31 cellular contexts compared by ENCODE assay signal in the genomic region with DNA sequence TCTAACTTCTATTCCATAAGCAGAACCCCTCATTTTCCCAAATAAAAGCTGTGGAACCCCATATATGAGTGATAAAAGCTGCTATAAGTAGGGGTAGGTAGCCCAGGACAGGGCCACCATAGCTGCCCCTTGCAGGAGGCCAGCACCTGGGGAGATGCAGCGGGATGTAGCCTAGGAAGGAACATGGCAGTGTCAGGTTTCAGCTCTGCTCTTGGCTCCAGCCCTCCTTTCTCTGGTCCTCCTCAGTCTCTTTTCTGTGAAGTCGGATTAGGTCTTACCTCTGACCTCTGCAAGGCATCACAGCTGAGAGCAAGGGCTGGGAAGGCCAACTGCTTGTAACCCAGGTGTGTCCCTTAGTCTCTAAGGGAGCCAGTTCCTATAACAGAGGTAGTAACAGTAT.
"Had no signal": no experiment of that assay in that cellular context is flagged by ENCODE, and none has a peak within 500 bp of the region (broad histone marks: within the 10 kb centered on the region; RNA-seq: fewer than 3 reads in every experiment).

No MANE protein-coding gene starts in this region.

- FAIRE-seq: frontal cortex, kidney, pancreas had no signal

- H3K9me3 ChIP-seq: ascending aorta, colonic mucosa, lower lobe of right lung, pancreas, psoas muscle, right atrium auricular region had no signal

- H3K4me3 ChIP-seq: ascending aorta, cardiac muscle cell, colonic mucosa, lower lobe of right lung, pancreas, psoas muscle, right atrium auricular region, tibial nerve had no signal

- DNase-seq: activated CD4-positive, alpha-beta memory T cell treated with anti-CD3 and anti-CD28 coated beads for 36 hours; activated CD4-positive, alpha-beta T cell treated with anti-CD3 and anti-CD28 coated beads, Interleukin-2, amount 10 ng/mL, durations not matched to agents 24 days and 14 days; activated CD4-positive, CD25-positive, alpha-beta regulatory T cell treated with anti-CD3 and anti-CD28 coated beads, Interleukin-2, amount 50 U/mL, for 72 hours; activated CD8-positive, alpha-beta memory T cell treated with anti-CD3 and anti-CD28 coated beads, Interleukin-2, amount 50 U/mL, for 4 hours; activated gamma-delta T cell; activated naive CD4-positive, alpha-beta T cell treated with anti-CD3 and anti-CD28 coated beads, Interleukin-2, amount 10 ng/mL, durations not matched to agents 7 days and 5 days; activated naive CD8-positive, alpha-beta T cell treated with anti-CD3 and anti-CD28 coated beads, Interleukin-2, amount 10 ng/mL, durations not matched to agents 7 days and 5 days; activated T-cell treated with anti-CD3 and anti-CD28 coated beads, Interleukin-2, amount 50 U/mL, for 1 hour; cerebellar nuclear complex; colonic mucosa; effector CD8-positive, alpha-beta T cell; immature natural killer cell; kidney; left colon; lower lobe of right lung; mesendoderm; naive B cell; nephron progenitor cell; nucleus accumbens; pancreas; psoas muscle; stimulated activated CD4-positive, alpha-beta T cell treated with anti-CD3 and anti-CD28 coated beads, Interleukin-2, amount 100 ng/mL, for 48 hours; stimulated activated naive CD4-positive, alpha-beta T cell treated with Interleukin-2 at 50 U/mL for 16 hours; T-helper 17 cell; T1000; WERI-Rb-1 had no signal

- H3K36me3 ChIP-seq: cardiac muscle cell, colonic mucosa, lower lobe of right lung, pancreas, right atrium auricular region, WERI-Rb-1 had no signal

- H3K27ac ChIP-seq: ascending aorta, cardiac muscle cell, colonic mucosa, lower lobe of right lung, pancreas, tibial nerve, WERI-Rb-1 had no signal

- H3K27me3 ChIP-seq: ascending aorta, cardiac muscle cell, colonic mucosa, pancreas, right atrium auricular region, tibial nerve had no signal

- ATAC-seq: left colon, pancreas, T-helper 17 cell had no signal

- H3K4me1 ChIP-seq: colonic mucosa had no signal
